In genomic region chr2:230383453-230383852, GRCh38 we compare ENCODE assay signal across 24 cellular contexts.
"Had no signal": no experiment of that assay in that cellular context is flagged by ENCODE, and none has a peak within 500 bp of the region (broad histone marks: within the 10 kb centered on the region; RNA-seq: fewer than 3 reads in every experiment).

No MANE protein-coding gene starts in this region.

- H3K27ac ChIP-seq: KMS-11, RWPE1 had no signal

- ATAC-seq: HepG2, K562, Panc1, T-cell had no signal

- H3K9ac ChIP-seq: KMS-11 had no signal

- H3K4me3 ChIP-seq: K562 had no signal

- DNase-seq: IMR-90, Kasumi-1, MV-4-11, NCI-H1048, NCI-H1105, NCI-H1417, NCI-H1436 treated with DMSO at 0.1 percent for 48 hours, NCI-H1694, NCI-H187 treated with DMSO at 0.1 percent for 48 hours, NCI-H2029 treated with DMSO at 0.1 percent for 48 hours, NCI-H2171 treated with DMSO at 0.1 percent for 48 hours, NCI-H345, NCI-H446 treated with DMSO at 0.1 percent for 48 hours, NCI-H510A treated with DMSO at 0.1 percent for 48 hours, NCI-H526 treated with DMSO at 0.1 percent for 48 hours, NCI-H748 treated with DMSO at 0.1 percent for 48 hours, SHP77, SW 1271, T-cell had no signal

- H3K4me2 ChIP-seq: KMS-11 had no signal
